18 cellular contexts compared by ENCODE assay signal in the genomic region with DNA sequence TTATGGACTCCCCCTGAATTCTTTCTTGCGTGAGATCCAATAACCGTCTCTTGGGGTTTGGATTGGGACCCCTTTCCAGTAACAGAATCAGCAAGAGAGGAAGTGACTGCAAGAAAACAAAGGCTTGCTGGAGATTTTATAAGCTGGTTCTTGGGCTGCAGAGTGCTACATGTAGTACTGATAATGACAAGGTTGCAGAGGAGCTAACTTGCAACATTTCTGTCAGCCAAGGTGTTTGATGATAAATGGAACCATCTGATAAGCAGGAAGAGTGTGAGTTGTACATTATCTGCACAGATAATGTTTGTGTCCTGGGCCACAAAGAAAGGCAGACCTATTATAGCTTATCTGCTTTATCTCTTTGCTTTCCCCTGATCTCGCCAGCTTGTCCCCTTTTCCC. TPM values are rescaled to one million over a fixed set of nuclear protein-coding genes. Genes with fewer than 3 reads are reported as not detected.
DNase-seq lines count a peak whose midpoint lies in the region; ATAC-seq, FAIRE-seq and TF ChIP-seq lines count a peak whose summit lies in the region.
"Had no signal": no experiment of that assay in that cellular context is flagged by ENCODE, and none has a peak within 500 bp of the region (broad histone marks: within the 10 kb centered on the region; RNA-seq: fewer than 3 reads in every experiment).

No MANE protein-coding gene starts in this region.

- no peaks in the 10 kb centered on the region; the same call in 1 of the 2 replicates for H3K4me1 ChIP-seq in H9 (ENCODE audit: insufficient read depth, low read length)
- peaks cover 9% of the 10 kb centered on the region for H3K4me1 ChIP-seq in PC-3 (ENCODE audit: insufficient read depth, low read length)
- H3K4me1 ChIP-seq in endothelial cell of umbilical vein (ENCODE audit: control insufficient read depth, extremely low read depth, insufficient read depth, low read length), result peaks cover 9% of the 10 kb centered on the region
- peaks cover 16% of the 10 kb centered on the region for H3K4me1 ChIP-seq in osteoblast (ENCODE audit: insufficient read depth, low read length)
- no peaks in the 10 kb centered on the region for H3K4me1 ChIP-seq in small intestine (ENCODE audit: control insufficient read depth in 2 of 2, insufficient read depth in 1 of 2, low read depth in 1 of 2, low read length in 1 of 2)

- H2AFZ ChIP-seq in H9 (ENCODE audit: low read length), result no peak overlapping the region
- no peak overlapping the region for H2AFZ ChIP-seq in PC-3 (ENCODE audit: low read length)
- H2AFZ ChIP-seq in endothelial cell of umbilical vein (ENCODE audit: low read depth, low read length), result no peak overlapping the region
- H2AFZ ChIP-seq in osteoblast (ENCODE audit: low read length), result no peak overlapping the region

- CTCF ChIA-PET in PC-3 (lab: Charles Lee), result no interaction called here
- CTCF ChIA-PET in endothelial cell of umbilical vein (lab: Charles Lee), result interaction anchor here (0.5 to 4.5 kb wide), 10 partner anchors 9 to 1004 kb away, joined by 3 to 29 read pairs (median 6); a partner anchor contains a TSS

- H3K4ac ChIP-seq in H9 (ENCODE audit: low read depth, low read length), result no peak overlapping the region

- no peak overlapping the region for H4K5ac ChIP-seq in H9 (ENCODE audit: insufficient read length, low read depth, low read length)

- POLR2A ChIA-PET in PC-3 (lab: Charles Lee; ENCODE audit: unreplicated experiment) (no interaction called here), endothelial cell of umbilical vein (lab: Charles Lee) (interaction anchor here (1.1 kb wide), 1 partner anchor 45 kb away, joined by 3 read pairs; a partner anchor contains a TSS)

- H3K9me3 Mint-ChIP-seq in H9 (peaks cover 35 to 45% of the 10 kb centered on the region in 2 experiments), progenitor cell of endocrine pancreas (ENCODE audit: low read depth) (peaks cover 3% of the 10 kb centered on the region)

- H2BK20ac ChIP-seq in H9 (ENCODE audit: low read depth, low read length, poor library complexity, severe bottlenecking), result no peak overlapping the region

- no peak overlapping the region for H2BK12ac ChIP-seq in H9 (ENCODE audit: insufficient read length, low read depth, low read length)

- H3K79me2 ChIP-seq in H9 (ENCODE audit: insufficient read depth, low read length) (no peaks in the 10 kb centered on the region), PC-3 (ENCODE audit: low read length) (no peaks in the 10 kb centered on the region), endothelial cell of umbilical vein (ENCODE audit: control insufficient read depth, insufficient read depth, low read length) (no peaks in the 10 kb centered on the region), osteoblast (ENCODE audit: insufficient read depth, low read length) (no peaks in the 10 kb centered on the region)

- BruUV-seq in PC-3 (replicated peaks; lab: Mats Ljungman, UMichigan) (no TSS peak), endothelial cell of umbilical vein (replicated peaks; lab: Mats Ljungman, UMichigan) (no TSS peak)

- H3K9me2 ChIP-seq in PC-3 (replicated peaks; ENCODE audit: low read length), result no peaks in the 10 kb centered on the region

- WGBS in H9 (ENCODE audit: extremely low coverage, insufficient read length, low lambda C conversion rate), result no CpG with 5 or more reads among the region's 3 CpGs
- WGBS in small intestine, 3 donors, result 77 to 91% (median 86%) methylated on average over 3 of the region's 3 CpGs

- H3K23me2 ChIP-seq in H9 (ENCODE audit: insufficient read length, low read depth, low read length, poor library complexity, severe bottlenecking), result no peaks in the 10 kb centered on the region

- dilution Hi-C loops in endothelial cell of umbilical vein (cut with MboI; ENCODE audit: extremely low pct_ligation_motif_present, low sequenced_read_pairs), result no loop called here

- H3K9ac ChIP-seq in H9 (ENCODE audit: extremely low read depth, insufficient read length, low read length) (no peak overlapping the region), PC-3 (ENCODE audit: low read length) (no peak overlapping the region), endothelial cell of umbilical vein (replicated peaks; ENCODE audit: extremely low read depth, insufficient read depth, low read length) (no peak overlapping the region)

- intact Hi-C loops in PC-3 (cut with micrococcal nuclease) (no loop called here), endothelial cell of umbilical vein (cut with micrococcal nuclease) (no loop called here)

- no peaks in the 10 kb centered on the region for H3K79me1 ChIP-seq in H9 (ENCODE audit: insufficient read depth, low read depth, low read length, poor library complexity, severe bottlenecking)

- peak; percentile 18; the same call in 1 of the 2 replicates for ATAC-seq in PC-3

- H3K9me3 ChIP-seq in H9 (ENCODE audit: control insufficient read depth, low read depth, low read length) (peaks cover 20% of the 10 kb centered on the region), PC-3 (ENCODE audit: low read length) (no peaks in the 10 kb centered on the region), endothelial cell of umbilical vein (replicated peaks; ENCODE audit: control insufficient read depth, insufficient read depth, low read length) (no peaks in the 10 kb centered on the region), osteoblast (ENCODE audit: low read depth, low read length) (no peaks in the 10 kb centered on the region), small intestine (ENCODE audit: control insufficient read depth, low read depth) (no peaks in the 10 kb centered on the region)
- H3K9me3 ChIP-seq: esophagus muscularis mucosa had no signal

- H3K4me2 ChIP-seq in H9 (ENCODE audit: insufficient read depth, insufficient read length, low read length), result no peak overlapping the region
- H3K4me2 ChIP-seq in PC-3 (ENCODE audit: low read length), result no peak overlapping the region
- H3K4me2 ChIP-seq in endothelial cell of umbilical vein (ENCODE audit: insufficient read depth, low read length), result no peak overlapping the region
- H3K4me2 ChIP-seq in osteoblast (ENCODE audit: insufficient read depth, low read length), result peak overlapping the region; percentile 5

- no peaks in the 10 kb centered on the region; the same call in 1 of the 2 replicates for H3K36me3 ChIP-seq in PC-3 (ENCODE audit: low read depth, low read length)
- no peaks in the 10 kb centered on the region for H3K36me3 ChIP-seq in endothelial cell of umbilical vein (ENCODE audit: control insufficient read depth in 2 of 2, extremely low read depth in 1 of 2, insufficient read depth in 2 of 2, low read length in 2 of 2)
- peaks cover 5% of the 10 kb centered on the region for H3K36me3 ChIP-seq in osteoblast (ENCODE audit: insufficient read depth, low read length)
- H3K36me3 ChIP-seq in small intestine (ENCODE audit: control insufficient read depth in 2 of 2, insufficient read depth in 2 of 2, low read length in 2 of 2), result no peaks in the 10 kb centered on the region

- no peak overlapping the region for H2BK5ac ChIP-seq in H9 (ENCODE audit: insufficient read length, low read length)

- no peaks in the 10 kb centered on the region for H3K27me3 ChIP-seq in H9 (ENCODE audit: insufficient read depth, low read length)
- H3K27me3 ChIP-seq in PC-3 (ENCODE audit: low read length), result no peaks in the 10 kb centered on the region
- no peaks in the 10 kb centered on the region for H3K27me3 ChIP-seq in endothelial cell of umbilical vein (ENCODE audit: control insufficient read depth in 2 of 2, insufficient read depth in 2 of 2, low read length in 2 of 2)
- no peaks in the 10 kb centered on the region for H3K27me3 ChIP-seq in osteoblast (ENCODE audit: insufficient read depth, low read length)
- no peaks in the 10 kb centered on the region for H3K27me3 ChIP-seq in small intestine (ENCODE audit: control insufficient read depth in 2 of 2, insufficient read depth in 2 of 2, low read length in 2 of 2)
- H3K27me3 ChIP-seq: esophagus muscularis mucosa had no signal

- DNase-seq in H9, result no peak
- DNase-seq in PC-3, result no peak
- DNase-seq in endothelial cell of umbilical vein (ENCODE audit: low read depth, low spot score), result peak; percentile 19
- no peak for DNase-seq in osteoblast (ENCODE audit: insufficient read length, low spot score, missing footprints)
- DNase-seq in activated CD4-positive, CD25-positive, alpha-beta regulatory T cell treated with anti-CD3 and anti-CD28 coated beads, Interleukin-2, amount 50 U/mL, for 72 hours, result no peak
- no peak for DNase-seq in small intestine
- DNase-seq in urothelium cell line (ENCODE audit: low spot score), result no peak
- DNase-seq in progenitor cell of endocrine pancreas (ENCODE audit: low spot score, unreplicated experiment), result no peak
- DNase-seq: activated CD8-positive, alpha-beta memory T cell treated with anti-CD3 and anti-CD28 coated beads, Interleukin-2, amount 50 U/mL, for 4 hours; activated naive CD4-positive, alpha-beta T cell; DMS153; hypothalamus; NCI-H1436; SHP77 treated with DMSO at 0.1 percent for 48 hours; stimulated activated CD4-positive, alpha-beta T cell treated with anti-CD3 and anti-CD28 coated beads, Interleukin-4, amount 100 ng/mL, for 24 hours had no signal

- no peaks in the 10 kb centered on the region for H3F3A ChIP-seq in PC-3 (ENCODE audit: low read length, unreplicated experiment)

- H3K4me1 Mint-ChIP-seq in H9 (peaks cover 42 to 44% of the 10 kb centered on the region in 2 experiments), progenitor cell of endocrine pancreas (ENCODE audit: low read depth) (peaks cover 25% of the 10 kb centered on the region)

- no peak overlapping the region for H2BK15ac ChIP-seq in H9 (ENCODE audit: low read depth, low read length)

- no peak overlapping the region for H4K8ac ChIP-seq in H9 (replicated peaks; ENCODE audit: insufficient read length, low read depth, low read length)

- no peak overlapping the region for H3K23ac ChIP-seq in H9 (ENCODE audit: insufficient read length, low read depth, low read length)

- H3K36me3 Mint-ChIP-seq in H9 (ENCODE audit: insufficient read depth in 1 of 3, low read depth in 3 of 3), result peaks cover 28 to 55% (median 43%) of the 10 kb centered on the region in 3 experiments
- H3K36me3 Mint-ChIP-seq in progenitor cell of endocrine pancreas (ENCODE audit: insufficient read depth), result peaks cover 35% of the 10 kb centered on the region

- TF ChIP-seq CTCF in H9 (conservative IDR thresholded peaks at IDR 0.05) (no peak), PC-3 (conservative IDR thresholded peaks at IDR 0.05; ENCODE audit: low read depth, low read length) (no peak), endothelial cell of umbilical vein (IDR thresholded peaks at IDR 0.05; ENCODE audit: extremely low read depth in 1 of 2, insufficient read depth in 1 of 2, low read depth in 1 of 2, low read length in 2 of 2) (no peak), osteoblast (IDR thresholded peaks at IDR 0.05; ENCODE audit: extremely low read depth, low read depth, low read length) (no peak), progenitor cell of endocrine pancreas (IDR thresholded peaks at IDR 0.05; ENCODE audit: unreplicated experiment) (no peak)

- TF ChIP-seq POLR2A in endothelial cell of umbilical vein (IDR thresholded peaks at IDR 0.05; ENCODE audit: low read depth, low read length), result no peak

- no peaks in the 10 kb centered on the region; the same call in 1 of the 2 replicates for H3K27me3 Mint-ChIP-seq in H9 (ENCODE audit: low read depth)
- no peaks in the 10 kb centered on the region for H3K27me3 Mint-ChIP-seq in progenitor cell of endocrine pancreas
- H3K27me3 Mint-ChIP-seq: B cell had no signal

- no peak overlapping the region for H3T11ph ChIP-seq in H9 (ENCODE audit: low read length)

- no peak overlapping the region for H4K91ac ChIP-seq in H9 (ENCODE audit: insufficient read length, low read depth, low read length)

- H2BK120ac ChIP-seq in H9 (ENCODE audit: low read depth, low read length, poor library complexity, severe bottlenecking), result no peak overlapping the region

- no peak overlapping the region for H3K56ac ChIP-seq in H9 (ENCODE audit: insufficient read length, low read depth, low read length)

- no peak overlapping the region for H3K4me3 Mint-ChIP-seq in H9
- no peak overlapping the region for H3K4me3 Mint-ChIP-seq in progenitor cell of endocrine pancreas (ENCODE audit: low read depth)
- H3K4me3 Mint-ChIP-seq: B cell had no signal

- no peak overlapping the region for H2AK5ac ChIP-seq in H9 (ENCODE audit: insufficient read length, low read length)

- no peaks in the 10 kb centered on the region for H3K9me1 ChIP-seq in endothelial cell of umbilical vein (replicated peaks; ENCODE audit: control insufficient read depth, extremely low read depth, insufficient read depth, low read length)

- FAIRE-seq in endothelial cell of umbilical vein (lab: Jason Lieb, UNC) (no peak), small intestine (lab: Jason Lieb, UNC) (no peak), urothelium cell line (lab: Jason Lieb, UNC) (no peak)

- H3K14ac ChIP-seq in H9 (ENCODE audit: insufficient read depth, low read length), result no peak overlapping the region

- H3K4me3 ChIP-seq in PC-3 (ENCODE audit: low read length) (no peak overlapping the region), endothelial cell of umbilical vein (replicated peaks in 1 of 3; ENCODE audit: insufficient read depth in 1 of 3, low read depth in 1 of 3, low read length in 3 of 3) (no peak overlapping the region), osteoblast (ENCODE audit: insufficient read depth, low read length) (no peak overlapping the region), small intestine (ENCODE audit: low read depth in 1 of 2, low read length in 2 of 2) (no peak overlapping the region)
- H3K4me3 ChIP-seq: esophagus muscularis mucosa had no signal

- H3K27ac ChIP-seq in H9 (ENCODE audit: insufficient read length, low read depth, low read length) (no peak overlapping the region), PC-3 (ENCODE audit: low read length) (no peak overlapping the region), endothelial cell of umbilical vein (ENCODE audit: insufficient read depth, low read depth, low read length) (no peak overlapping the region), osteoblast (ENCODE audit: low read depth, low read length) (peak overlapping the region; percentile 30), small intestine (ENCODE audit: low read depth in 1 of 2, low read length in 1 of 2) (no peak overlapping the region)
- H3K27ac ChIP-seq: esophagus muscularis mucosa, HL-60 had no signal

- no peak overlapping the region for H3K18ac ChIP-seq in H9 (ENCODE audit: insufficient read length, low read depth, low read length)

- peak overlapping the region in 2 of 3 experiments; percentile 27 to 79; a peak in 4 of 7 replicates for H3K27ac Mint-ChIP-seq in H9
- no peak overlapping the region for H3K27ac Mint-ChIP-seq in progenitor cell of endocrine pancreas
- H3K27ac Mint-ChIP-seq: B cell had no signal

- H4K20me1 ChIP-seq in H9 (ENCODE audit: control insufficient read depth, insufficient read depth, insufficient read length), result no peaks in the 10 kb centered on the region
- no peaks in the 10 kb centered on the region for H4K20me1 ChIP-seq in PC-3 (ENCODE audit: low read length)
- H4K20me1 ChIP-seq in endothelial cell of umbilical vein (replicated peaks; ENCODE audit: control insufficient read depth, extremely low read depth, insufficient read depth, low read length), result no peaks in the 10 kb centered on the region
- H4K20me1 ChIP-seq in osteoblast (ENCODE audit: insufficient read depth, low read length), result no peaks in the 10 kb centered on the region

RNA-seq across cellular contexts. Expression of a gene that starts 37.1 kb away (rescaled TPM):
- total RNA-seq in H9 (2021) (36.8 and 38.9 TPM in 2 replicates), PC-3 (2014; rRNA removed) (7.3 and 9.3 TPM in 2 replicates), endothelial cell of umbilical vein (9.7 and 12.8 TPM in 2 replicates), osteoblast (12.7 and 16.5 TPM in 2 replicates), progenitor cell of endocrine pancreas (12.4 and 15.4 TPM in 2 replicates)
- polyA plus RNA-seq in endothelial cell of umbilical vein (8.5 and 8.6 TPM in 2 replicates), small intestine (1 to 10 TPM; 2.2 to 6.8 (median 5.4) TPM)
- polyA plus RNA-seq in endothelial cell of umbilical vein (2011; cell fraction: cytosol; rRNA removed), result 6.9 and 7.1 TPM in 2 replicates
- polyA plus RNA-seq in endothelial cell of umbilical vein (2011; cell fraction: nucleus; rRNA removed), result 4.0 and 4.8 TPM in 2 replicates
- polyA plus RNA-seq in endothelial cell of umbilical vein (2012), result 12.0 and 16.1 TPM in 2 replicates
- 5.7 and 5.8 TPM in 2 replicates for polyA minus RNA-seq in endothelial cell of umbilical vein
- polyA minus RNA-seq in endothelial cell of umbilical vein (2011; cell fraction: cytosol; rRNA and poly(A)+ RNA removed), result 0.41 TPM
- 3.0 and 3.8 TPM in 2 replicates for polyA minus RNA-seq in endothelial cell of umbilical vein (2011; cell fraction: nucleus; rRNA and poly(A)+ RNA removed)

RNA-seq across cellular contexts. Expression of a gene that starts 45.8 kb away (rescaled TPM):
- total RNA-seq in H9 (2021) (407 and 409 TPM in 2 replicates), PC-3 (2014; rRNA removed) (324 and 343 TPM in 2 replicates), endothelial cell of umbilical vein (450 and 493 TPM in 2 replicates), osteoblast (241 and 267 TPM in 2 replicates), progenitor cell of endocrine pancreas (320 and 326 TPM in 2 replicates)
- polyA plus RNA-seq in endothelial cell of umbilical vein (310 and 349 TPM in 2 replicates), small intestine (100 to 1,000 TPM in 1 of 3 donors, 10 to 100 TPM in 2; 54.0 to 116 (median 58.6) TPM)
- polyA plus RNA-seq in endothelial cell of umbilical vein (2011; cell fraction: cytosol; rRNA removed), result 326 and 364 TPM in 2 replicates
- polyA plus RNA-seq in endothelial cell of umbilical vein (2011; cell fraction: nucleus; rRNA removed), result 575 and 655 TPM in 2 replicates
- 540 and 568 TPM in 2 replicates for polyA plus RNA-seq in endothelial cell of umbilical vein (2012)
- polyA minus RNA-seq in endothelial cell of umbilical vein, result 905 and 912 TPM in 2 replicates
- 223 TPM for polyA minus RNA-seq in endothelial cell of umbilical vein (2011; cell fraction: cytosol; rRNA and poly(A)+ RNA removed)
- 389 and 396 TPM in 2 replicates for polyA minus RNA-seq in endothelial cell of umbilical vein (2011; cell fraction: nucleus; rRNA and poly(A)+ RNA removed)

RNA-seq across cellular contexts. Expression of a gene that starts 53.1 kb away (rescaled TPM):
- total RNA-seq in H9 (2021), result 86.9 and 88.0 TPM in 2 replicates
- 32.6 and 44.8 TPM in 2 replicates for total RNA-seq in PC-3 (2014; rRNA removed)
- 50.0 and 58.0 TPM in 2 replicates for total RNA-seq in endothelial cell of umbilical vein
- 26.5 and 31.6 TPM in 2 replicates for polyA plus RNA-seq in endothelial cell of umbilical vein
- 25.1 and 25.9 TPM in 2 replicates for polyA plus RNA-seq in endothelial cell of umbilical vein (2011; cell fraction: cytosol; rRNA removed)
- 136 and 163 TPM in 2 replicates for polyA plus RNA-seq in endothelial cell of umbilical vein (2011; cell fraction: nucleus; rRNA removed)
- 34.0 and 48.0 TPM in 2 replicates for polyA plus RNA-seq in endothelial cell of umbilical vein (2012)
- 31.6 and 38.1 TPM in 2 replicates for polyA minus RNA-seq in endothelial cell of umbilical vein
- 33.4 TPM for polyA minus RNA-seq in endothelial cell of umbilical vein (2011; cell fraction: cytosol; rRNA and poly(A)+ RNA removed)
- 38.6 and 53.9 TPM in 2 replicates for polyA minus RNA-seq in endothelial cell of umbilical vein (2011; cell fraction: nucleus; rRNA and poly(A)+ RNA removed)
- 10.9 and 11.5 TPM in 2 replicates for total RNA-seq in osteoblast
- polyA plus RNA-seq in small intestine, result 10 to 100 TPM in 2 of 3 donors, 1 to 10 TPM in 1; 10.0 to 21.1 (median 12.3) TPM
- total RNA-seq in progenitor cell of endocrine pancreas, result 64.7 and 68.7 TPM in 2 replicates
